Comparison of ENCODE assay signal across 25 cellular contexts in the genomic region with DNA sequence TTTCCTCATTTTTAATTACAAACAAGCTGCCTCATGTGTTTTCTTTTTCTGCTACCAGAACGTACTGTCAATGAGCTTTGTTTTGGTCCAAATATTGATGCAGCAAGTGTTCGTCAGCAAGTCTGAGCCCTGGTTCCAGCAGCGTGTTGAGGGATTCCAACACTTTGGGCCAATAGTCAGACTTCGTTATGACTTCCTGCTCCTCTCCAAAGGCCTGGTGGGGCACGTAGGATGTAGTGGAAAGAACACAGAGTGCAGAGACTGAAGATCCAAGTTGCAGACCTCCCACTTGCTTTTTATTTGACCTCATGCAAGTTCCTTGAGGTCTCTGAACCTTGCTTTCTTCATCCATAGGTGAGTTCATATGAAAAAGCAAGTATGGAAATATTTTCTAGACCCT.
DNase-seq lines count a peak whose midpoint lies in the region; ATAC-seq and TF ChIP-seq lines count a peak whose summit lies in the region.
"Had no signal": no experiment of that assay in that cellular context is flagged by ENCODE, and none has a peak within 500 bp of the region (broad histone marks: within the 10 kb centered on the region; RNA-seq: fewer than 3 reads in every experiment).

No MANE protein-coding gene starts in this region.

- no peaks in the 10 kb centered on the region for H3K36me3 Mint-ChIP-seq in CD14-positive monocyte
- H3K36me3 Mint-ChIP-seq in activated CD8-positive, alpha-beta memory T cell treated with anti-CD3 and anti-CD28 coated beads, Interleukin-2, amount 10 ng/mL, durations not matched to agents 7 days and 5 days = no peaks in the 10 kb centered on the region
- H3K36me3 Mint-ChIP-seq: CD4-positive, alpha-beta memory T cell; CD4-positive, CD25-positive, alpha-beta regulatory T cell; CD8-positive, alpha-beta memory T cell had no signal

- no peak for TF ChIP-seq EP300 in suprapubic skin (IDR thresholded peaks at IDR 0.05)

- H3K27ac ChIP-seq in left ventricle myocardium inferior (replicated peaks) (peak overlapping the region; percentile 16), PC-9 (no peak overlapping the region), suprapubic skin (peak overlapping the region; percentile 66)
- H3K27ac ChIP-seq: 22Rv1; A549; BLaER1 treated with 17β-estradiol and CSF1 and Interleukin-3, amounts not matched to agents 10 nM and 100 nM; C4-2B had no signal

- TF ChIP-seq CTCF in left ventricle myocardium inferior (IDR thresholded peaks at IDR 0.05; ENCODE audit: borderline replicate concordance) (no peak), PC-9 (conservative IDR thresholded peaks at IDR 0.05) (no peak), suprapubic skin (IDR thresholded peaks at IDR 0.05) (no peak), CD14-positive monocyte (IDR thresholded peaks at IDR 0.05) (no peak)

- no peak overlapping the region for H3K4me3 ChIP-seq in left ventricle myocardium inferior
- H3K4me3 ChIP-seq in PC-9 = no peak overlapping the region
- H3K4me3 ChIP-seq in suprapubic skin = no peak overlapping the region
- H3K4me3 ChIP-seq: A549; BLaER1 treated with 17β-estradiol and CSF1 and Interleukin-3, amounts not matched to agents 10 nM and 100 nM; GM12878 had no signal

- ATAC-seq in left cardiac atrium = no peak
- ATAC-seq in HG03565 (IDR thresholded peaks at IDR 0.05; ENCODE audit: unreplicated experiment) = no peak
- no peak for ATAC-seq in activated CD8-positive, alpha-beta memory T cell treated with anti-CD3 and anti-CD28 coated beads, Interleukin-2, amount 10 ng/mL, durations not matched to agents 7 days and 5 days
- ATAC-seq: A549, GM12878 had no signal

- H3K36me3 ChIP-seq in left ventricle myocardium inferior (no peaks in the 10 kb centered on the region), PC-9 (ENCODE audit: low read depth) (no peaks in the 10 kb centered on the region), suprapubic skin (no peaks in the 10 kb centered on the region)
- H3K36me3 ChIP-seq: BLaER1 treated with 17β-estradiol and CSF1 and Interleukin-3, amounts not matched to agents 10 nM and 100 nM had no signal

- no peaks in the 10 kb centered on the region for H3K9me2 ChIP-seq in PC-9 (ENCODE audit: insufficient read depth)

- CTCF ChIA-PET in PC-9 (lab: Charles Lee) = no interaction called here
- CTCF ChIA-PET in activated CD8-positive, alpha-beta memory T cell treated with anti-CD3 and anti-CD28 coated beads, Interleukin-2, amount 10 ng/mL, durations not matched to agents 7 days and 5 days (lab: Charles Lee) = no interaction called here

- peaks cover 2 to 5% (median 4%) of the 10 kb centered on the region in 3 donors for H3K27me3 Mint-ChIP-seq in CD14-positive monocyte (ENCODE audit: low read depth in 3 of 3)
- peaks cover 4% of the 10 kb centered on the region for H3K27me3 Mint-ChIP-seq in activated CD8-positive, alpha-beta memory T cell treated with anti-CD3 and anti-CD28 coated beads, Interleukin-2, amount 10 ng/mL, durations not matched to agents 7 days and 5 days

- H3K4me3 Mint-ChIP-seq in CD14-positive monocyte = no peak overlapping the region
- no peak overlapping the region for H3K4me3 Mint-ChIP-seq in activated CD8-positive, alpha-beta memory T cell treated with anti-CD3 and anti-CD28 coated beads, Interleukin-2, amount 10 ng/mL, durations not matched to agents 7 days and 5 days
- H3K4me3 Mint-ChIP-seq: B cell; CD4-positive, alpha-beta memory T cell; CD4-positive, CD25-positive, alpha-beta regulatory T cell; CD8-positive, alpha-beta memory T cell had no signal

- no peak overlapping the region for H3K4me2 ChIP-seq in PC-9
- H3K4me2 ChIP-seq: A549; BLaER1 treated with 17β-estradiol and CSF1 and Interleukin-3, amounts not matched to agents 10 nM and 100 nM had no signal

- no TSS peak for BruUV-seq in PC-9 (replicated peaks; lab: Mats Ljungman, UMichigan)

- H3F3A ChIP-seq in PC-9 (ENCODE audit: insufficient read depth, low read depth) = no peaks in the 10 kb centered on the region

- no peak overlapping the region for H3K27ac Mint-ChIP-seq in CD14-positive monocyte
- H3K27ac Mint-ChIP-seq in activated CD8-positive, alpha-beta memory T cell treated with anti-CD3 and anti-CD28 coated beads, Interleukin-2, amount 10 ng/mL, durations not matched to agents 7 days and 5 days = no peak overlapping the region
- H3K27ac Mint-ChIP-seq: B cell; CD4-positive, CD25-positive, alpha-beta regulatory T cell had no signal

- TF ChIP-seq POLR2A in suprapubic skin (IDR thresholded peaks at IDR 0.05) = no peak

- DNase-seq in left ventricle myocardium inferior (no peak), left cardiac atrium (no peak), PC-9 (no peak), retina (peak; percentile 43), suprapubic skin (ENCODE audit: low spot score in 2 of 2) (no peak), CD14-positive monocyte (ENCODE audit: low spot score) (no peak)
- no peak for DNase-seq in activated CD8-positive, alpha-beta memory T cell treated with anti-CD3 and anti-CD28 coated beads, Interleukin-2, amount 10 ng/mL, durations not matched to agents 7 days and 5 days
- DNase-seq: AML-193; CD4-positive, alpha-beta memory T cell; CD4-positive, CD25-positive, alpha-beta regulatory T cell; CD8-positive, alpha-beta memory T cell; COR-L47; DMS153; DMS53; DMS79; DND-41; EL; GDM1 had no signal

- POLR2A ChIA-PET in PC-9 (lab: Charles Lee; ENCODE audit: unreplicated experiment) = no interaction called here

- H3K27me3 ChIP-seq in left ventricle myocardium inferior (ENCODE audit: low read depth) (no peaks in the 10 kb centered on the region), PC-9 (ENCODE audit: insufficient read depth, low read depth) (no peaks in the 10 kb centered on the region), suprapubic skin (no peaks in the 10 kb centered on the region)
- H3K27me3 ChIP-seq: BLaER1 treated with 17β-estradiol and CSF1 and Interleukin-3, amounts not matched to agents 10 nM and 100 nM had no signal

- peaks cover 0 to 3% (median 0%) of the 10 kb centered on the region in 7 donors for H3K9me3 Mint-ChIP-seq in CD14-positive monocyte
- H3K9me3 Mint-ChIP-seq in activated CD8-positive, alpha-beta memory T cell treated with anti-CD3 and anti-CD28 coated beads, Interleukin-2, amount 10 ng/mL, durations not matched to agents 7 days and 5 days (ENCODE audit: low read depth) = no peaks in the 10 kb centered on the region
- H3K9me3 Mint-ChIP-seq: CD4-positive, alpha-beta memory T cell had no signal

- H3K4me1 Mint-ChIP-seq in CD14-positive monocyte = no peaks in the 10 kb centered on the region
- no peaks in the 10 kb centered on the region for H3K4me1 Mint-ChIP-seq in activated CD8-positive, alpha-beta memory T cell treated with anti-CD3 and anti-CD28 coated beads, Interleukin-2, amount 10 ng/mL, durations not matched to agents 7 days and 5 days
- H3K4me1 Mint-ChIP-seq: B cell; CD4-positive, alpha-beta memory T cell; CD4-positive, CD25-positive, alpha-beta regulatory T cell; CD8-positive, alpha-beta memory T cell had no signal

- intact Hi-C loops in left ventricle myocardium inferior (cut with micrococcal nuclease) = no loop called here
- intact Hi-C loops in left cardiac atrium (cut with DNase I) = no loop called here
- intact Hi-C loops in PC-9 (cut with micrococcal nuclease; ENCODE audit: unreplicated experiment) = no loop called here
- intact Hi-C loops in CD14-positive monocyte (cut with micrococcal nuclease) = no loop called here

- peak overlapping the region; percentile 41; the same call in 1 of the 2 replicates for H2AFZ ChIP-seq in PC-9

- WGBS in suprapubic skin = 60% methylated on average over 5 of the region's 5 CpGs

- H3K4me1 ChIP-seq in left ventricle myocardium inferior (no peaks in the 10 kb centered on the region), PC-9 (replicated peaks; ENCODE audit: insufficient read depth) (no peaks in the 10 kb centered on the region), suprapubic skin (peaks cover 36% of the 10 kb centered on the region)

- H4K20me1 ChIP-seq in PC-9 (ENCODE audit: insufficient read depth) = no peaks in the 10 kb centered on the region
- H4K20me1 ChIP-seq: BLaER1 treated with 17β-estradiol and CSF1 and Interleukin-3, amounts not matched to agents 10 nM and 100 nM had no signal

- no peaks in the 10 kb centered on the region for H3K9me3 ChIP-seq in left ventricle myocardium inferior (replicated peaks)
- H3K9me3 ChIP-seq in PC-9 (ENCODE audit: insufficient read depth, low read depth) = no peaks in the 10 kb centered on the region
- no peaks in the 10 kb centered on the region for H3K9me3 ChIP-seq in suprapubic skin
- H3K9me3 ChIP-seq: A549; BLaER1 treated with 17β-estradiol and CSF1 and Interleukin-3, amounts not matched to agents 10 nM and 100 nM had no signal

- H3K79me2 ChIP-seq in PC-9 (ENCODE audit: low read depth) = no peaks in the 10 kb centered on the region
